Comparison of ENCODE assay signal across 8 cellular contexts in the genomic region with DNA sequence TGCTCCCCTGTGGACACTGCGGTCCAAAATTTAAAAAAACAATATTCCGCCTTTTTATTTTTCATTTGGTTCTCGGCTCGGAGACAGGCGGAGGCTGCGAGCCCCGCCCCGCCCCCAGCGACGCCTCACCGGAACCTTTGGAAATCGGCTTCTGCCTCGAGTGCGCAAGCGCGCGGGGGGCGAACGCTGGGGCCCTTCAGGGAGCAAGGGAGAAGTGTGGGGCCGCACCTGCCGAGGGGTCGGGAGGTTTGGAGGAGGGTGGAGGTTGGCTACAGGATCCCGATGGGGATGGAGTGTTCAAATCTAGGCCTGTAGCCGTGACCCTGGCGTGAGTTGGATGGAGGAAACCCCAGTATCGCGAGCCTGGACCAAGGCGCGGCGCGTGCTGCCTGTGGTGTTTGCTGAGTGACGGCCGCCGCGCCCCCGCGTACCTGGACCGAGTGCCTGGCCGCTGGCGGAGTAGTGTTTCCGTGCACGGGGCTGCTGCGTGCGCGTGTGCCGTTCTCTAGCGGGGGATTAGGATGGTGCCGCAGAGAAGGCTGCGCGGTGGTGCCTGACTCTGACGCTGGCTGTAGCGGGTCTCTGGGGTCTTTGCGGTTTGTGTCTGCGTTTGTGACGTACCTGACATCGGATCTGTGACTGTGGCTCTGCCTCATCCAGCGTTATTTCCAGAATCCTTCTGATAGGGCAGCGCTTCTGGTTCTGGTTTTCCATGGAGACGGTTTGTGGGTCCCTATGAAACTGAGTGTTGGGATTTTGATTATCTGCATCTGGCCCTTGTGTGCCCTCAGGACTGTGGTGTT. TPM values are rescaled to one million over a fixed set of nuclear protein-coding genes. Genes with fewer than 3 reads are reported as not detected.
A peak's percentile ranks its signal among the peaks of the same experiment; 100 is the strongest.
DNase-seq lines count a peak whose midpoint lies in the region; ATAC-seq and TF ChIP-seq lines count a peak whose summit lies in the region.

No MANE protein-coding gene starts in this region.

- DNase-seq in AG09319 (ENCODE audit: extremely low read depth, low read depth) (peak; percentile 40), NCI-H748 (lab: John Stamatoyannopoulos, UW; ENCODE audit: unreplicated experiment) (peak; percentile 96), epidermal melanocyte (ENCODE audit: insufficient read length, low spot score) (peak; percentile 65)
- peak; percentile 92 for DNase-seq in activated CD8-positive, alpha-beta memory T cell treated with anti-CD3 and anti-CD28 coated beads, Interleukin-2, amount 50 U/mL, for 48 hours
- DNase-seq in stimulated activated CD8-positive, alpha-beta memory T cell treated with anti-CD3 and anti-CD28 coated beads, Interleukin-2, amount 100 ng/mL, for 48 hours (ENCODE audit: low read depth in 2 of 2): peak; percentile 75 to 83

- peak overlapping the region; percentile 59 for H3K4me3 ChIP-seq in mononuclear cell (ENCODE audit: low read length)

- peaks cover 19% of the 10 kb centered on the region for H3K4me1 ChIP-seq in mononuclear cell (ENCODE audit: insufficient read depth, low read length)

- H3K27me3 ChIP-seq in mononuclear cell (ENCODE audit: insufficient read depth, low read length): no peaks in the 10 kb centered on the region

- H3K9me3 ChIP-seq in mononuclear cell (ENCODE audit: low read depth, low read length): no peaks in the 10 kb centered on the region

- ATAC-seq in GM19025 (IDR thresholded peaks at IDR 0.05; ENCODE audit: low read depth, unreplicated experiment) (peak; percentile 61), HG03196 (IDR thresholded peaks at IDR 0.05; ENCODE audit: unreplicated experiment) (peak; percentile 65)

- no peak for TF ChIP-seq CTCF in AG09319 (IDR thresholded peaks at IDR 0.05; ENCODE audit: low read depth, low read length)

RNA-seq across cellular contexts. Expression of gene ZFP30, which starts 0.6 kb away (rescaled TPM):
- 6.6 TPM for total RNA-seq in mononuclear cell

Comparison
In these comparisons a context has a peak if more than half of its experiments do, and no peak if none do; other contexts are left out.
1. Peak in every context shown above with its lines: DNase-seq, ATAC-seq and H3K4me3 ChIP-seq.
2. DNase-seq: peak in every context shown above with its lines; median percentile 96 in NCI-H748; 92 in activated CD8-positive, alpha-beta memory T cell treated with anti-CD3 and anti-CD28 coated beads, Interleukin-2, amount 50 U/mL, for 48 hours; 79 in stimulated activated CD8-positive, alpha-beta memory T cell treated with anti-CD3 and anti-CD28 coated beads, Interleukin-2, amount 100 ng/mL, for 48 hours; 65 in epidermal melanocyte; 40 in AG09319.